In genomic region chr15:67130673-67131601, GRCh38 we compare ENCODE assay signal across 10 cellular contexts.
DNase-seq lines count a peak whose midpoint lies in the region; ATAC-seq, FAIRE-seq and TF ChIP-seq lines count a peak whose summit lies in the region.
"Had no signal": no experiment of that assay in that cellular context is flagged by ENCODE, and none has a peak within 500 bp of the region (broad histone marks: within the 10 kb centered on the region; RNA-seq: fewer than 3 reads in every experiment).

No MANE protein-coding gene starts in this region.

- H3K27me3 Mint-ChIP-seq in activated T-cell treated with anti-CD3 and anti-CD28 coated beads, Interleukin-2, amount 50 U/mL, for 24 hours = no peaks in the 10 kb centered on the region
- no peaks in the 10 kb centered on the region for H3K27me3 Mint-ChIP-seq in activated T-helper 2 cell treated with anti-CD3 and anti-CD28 coated beads, Interferon-gamma antibody, Interleukin-2, Interleukin-4, amounts not matched to agents 10 μg/mL and 5 μg/mL and 100 μg/mL, durations not matched to agents 14 hours and 24 hours and 36 hours (ENCODE audit: low read depth)

- H3K9me2 ChIP-seq in hepatocyte (replicated peaks; ENCODE audit: insufficient read depth) = no peaks in the 10 kb centered on the region
- H3K9me2 ChIP-seq: SK-N-SH had no signal

- no peak overlapping the region for H2AFZ ChIP-seq in hepatocyte

- intact Hi-C loops in activated T-helper 2 cell treated with anti-CD3 and anti-CD28 coated beads, Interferon-gamma antibody, Interleukin-2, Interleukin-4, amounts not matched to agents 10 μg/mL and 5 μg/mL and 100 μg/mL, durations not matched to agents 14 hours and 24 hours and 36 hours (cut with micrococcal nuclease) = loop anchor here (5.0 kb wide), 1 partner anchor 64 kb away; the partner anchor contains the start of gene SMAD3
- intact Hi-C loops in testis (cut with DNase I; ENCODE audit: low total_unique reads) = no loop called here

- peak overlapping the region; percentile 20 for H3K4me2 ChIP-seq in hepatocyte
- H3K4me2 ChIP-seq: SK-N-SH had no signal

- peaks cover 94% of the 10 kb centered on the region for H3K79me2 ChIP-seq in hepatocyte

- H3K27ac Mint-ChIP-seq in activated T-cell treated with anti-CD3 and anti-CD28 coated beads, Interleukin-2, amount 50 U/mL, for 24 hours = peak overlapping the region; percentile 83
- H3K27ac Mint-ChIP-seq in activated T-helper 2 cell treated with anti-CD3 and anti-CD28 coated beads, Interferon-gamma antibody, Interleukin-2, Interleukin-4, amounts not matched to agents 10 μg/mL and 5 μg/mL and 100 μg/mL, durations not matched to agents 14 hours and 24 hours and 36 hours = peak overlapping the region; percentile 80

- peaks cover 16% of the 10 kb centered on the region for H3K36me3 Mint-ChIP-seq in activated T-cell treated with anti-CD3 and anti-CD28 coated beads, Interleukin-2, amount 50 U/mL, for 24 hours (ENCODE audit: low read depth)
- peaks cover 26% of the 10 kb centered on the region for H3K36me3 Mint-ChIP-seq in activated T-helper 2 cell treated with anti-CD3 and anti-CD28 coated beads, Interferon-gamma antibody, Interleukin-2, Interleukin-4, amounts not matched to agents 10 μg/mL and 5 μg/mL and 100 μg/mL, durations not matched to agents 14 hours and 24 hours and 36 hours (ENCODE audit: low read depth)

- H4K20me1 ChIP-seq in hepatocyte (ENCODE audit: insufficient read depth, poor library complexity, severe bottlenecking) = peaks cover 55% of the 10 kb centered on the region

- no peaks in the 10 kb centered on the region for H3K27me3 ChIP-seq in hepatocyte
- no peaks in the 10 kb centered on the region for H3K27me3 ChIP-seq in testis

- no peaks in the 10 kb centered on the region for H3K9me3 Mint-ChIP-seq in activated T-cell treated with anti-CD3 and anti-CD28 coated beads, Interleukin-2, amount 50 U/mL, for 24 hours
- H3K9me3 Mint-ChIP-seq in activated T-helper 2 cell treated with anti-CD3 and anti-CD28 coated beads, Interferon-gamma antibody, Interleukin-2, Interleukin-4, amounts not matched to agents 10 μg/mL and 5 μg/mL and 100 μg/mL, durations not matched to agents 14 hours and 24 hours and 36 hours = no peaks in the 10 kb centered on the region

- no peak for FAIRE-seq in frontal cortex (lab: Jason Lieb, UNC)

- H3K4me1 ChIP-seq in hepatocyte (ENCODE audit: insufficient read depth) (peaks cover 66% of the 10 kb centered on the region), testis (peaks cover 37% of the 10 kb centered on the region)

- TF ChIP-seq CTCF in hepatocyte (IDR thresholded peaks at IDR 0.05; ENCODE audit: poor library complexity) (no peak), testis (IDR thresholded peaks at IDR 0.05) (no peak)

- ATAC-seq in HG03097 (IDR thresholded peaks at IDR 0.05; ENCODE audit: low FRiP score, unreplicated experiment) = no peak

- H3K9me3 ChIP-seq in hepatocyte (ENCODE audit: low read depth) = no peaks in the 10 kb centered on the region
- H3K9me3 ChIP-seq in testis = no peaks in the 10 kb centered on the region
- H3K9me3 ChIP-seq: SK-N-SH had no signal

- H3K4me3 ChIP-seq in hepatocyte = no peak overlapping the region
- H3K4me3 ChIP-seq in testis = no peak overlapping the region

- H3K4me1 Mint-ChIP-seq in activated T-cell treated with anti-CD3 and anti-CD28 coated beads, Interleukin-2, amount 50 U/mL, for 24 hours (ENCODE audit: low read depth) = peaks cover 92% of the 10 kb centered on the region
- peaks cover 79% of the 10 kb centered on the region for H3K4me1 Mint-ChIP-seq in activated T-helper 2 cell treated with anti-CD3 and anti-CD28 coated beads, Interferon-gamma antibody, Interleukin-2, Interleukin-4, amounts not matched to agents 10 μg/mL and 5 μg/mL and 100 μg/mL, durations not matched to agents 14 hours and 24 hours and 36 hours (ENCODE audit: low read depth)

- DNase-seq in activated T-cell treated with anti-CD3 and anti-CD28 coated beads, Interleukin-2, amount 50 U/mL, for 24 hours = peak; percentile 28
- no peak for DNase-seq in activated T-cell treated with anti-CD3 and anti-CD28 coated beads, Interleukin-2, amount 50 U/mL, for 1 hour
- no peak for DNase-seq in activated T-helper 2 cell treated with anti-CD3 and anti-CD28 coated beads, Interferon-gamma antibody, Interleukin-2, Interleukin-4, amounts not matched to agents 10 μg/mL and 5 μg/mL and 100 μg/mL, durations not matched to agents 14 hours and 24 hours and 36 hours (ENCODE audit: low spot score)
- no peak for DNase-seq in hepatocyte (ENCODE audit: low spot score)
- DNase-seq in testis = peak; percentile 58
- DNase-seq in DMS153 (lab: John Stamatoyannopoulos, UW) = no peak
- DNase-seq in frontal cortex (ENCODE audit: low spot score in 2 of 2) = no peak
- DNase-seq: NCI-H2107, SK-N-SH had no signal

- no peak overlapping the region for H3K4me3 Mint-ChIP-seq in activated T-cell treated with anti-CD3 and anti-CD28 coated beads, Interleukin-2, amount 50 U/mL, for 24 hours
- H3K4me3 Mint-ChIP-seq in activated T-helper 2 cell treated with anti-CD3 and anti-CD28 coated beads, Interferon-gamma antibody, Interleukin-2, Interleukin-4, amounts not matched to agents 10 μg/mL and 5 μg/mL and 100 μg/mL, durations not matched to agents 14 hours and 24 hours and 36 hours (ENCODE audit: low read depth) = no peak overlapping the region

- 76% methylated on average over 15 of the region's 15 CpGs for WGBS in hepatocyte (ENCODE audit: low lambda C conversion rate, missing lambda C conversion rate)
- 66% methylated on average over 15 of the region's 15 CpGs for WGBS in testis, 2 donors

- peak overlapping the region; percentile 36 for H3K27ac ChIP-seq in hepatocyte
- peak overlapping the region in 1 of 2 donors; percentile 27 for H3K27ac ChIP-seq in testis

- H3K36me3 ChIP-seq in hepatocyte (replicated peaks; ENCODE audit: insufficient read depth, low read depth) (no peaks in the 10 kb centered on the region), testis (ENCODE audit: low read depth, missing control alignments) (no peaks in the 10 kb centered on the region)

- no peak for TF ChIP-seq POLR2A in testis (IDR thresholded peaks at IDR 0.05)

Comparison
In these comparisons a context has a peak if more than half of its experiments do, and no peak if none do; other contexts are left out.
1. DNase-seq: peak in activated T-cell treated with anti-CD3 and anti-CD28 coated beads, Interleukin-2, amount 50 U/mL, for 24 hours (single experiment) and testis (single experiment); none in activated T-cell treated with anti-CD3 and anti-CD28 coated beads, Interleukin-2, amount 50 U/mL, for 1 hour (single experiment), activated T-helper 2 cell treated with anti-CD3 and anti-CD28 coated beads, Interferon-gamma antibody, Interleukin-2, Interleukin-4, amounts not matched to agents 10 μg/mL and 5 μg/mL and 100 μg/mL, durations not matched to agents 14 hours and 24 hours and 36 hours (single experiment), hepatocyte (single experiment), DMS153 (single experiment) and frontal cortex (0 of 2).